Comparison of ENCODE assay signal across 7 cellular contexts in the genomic region with DNA sequence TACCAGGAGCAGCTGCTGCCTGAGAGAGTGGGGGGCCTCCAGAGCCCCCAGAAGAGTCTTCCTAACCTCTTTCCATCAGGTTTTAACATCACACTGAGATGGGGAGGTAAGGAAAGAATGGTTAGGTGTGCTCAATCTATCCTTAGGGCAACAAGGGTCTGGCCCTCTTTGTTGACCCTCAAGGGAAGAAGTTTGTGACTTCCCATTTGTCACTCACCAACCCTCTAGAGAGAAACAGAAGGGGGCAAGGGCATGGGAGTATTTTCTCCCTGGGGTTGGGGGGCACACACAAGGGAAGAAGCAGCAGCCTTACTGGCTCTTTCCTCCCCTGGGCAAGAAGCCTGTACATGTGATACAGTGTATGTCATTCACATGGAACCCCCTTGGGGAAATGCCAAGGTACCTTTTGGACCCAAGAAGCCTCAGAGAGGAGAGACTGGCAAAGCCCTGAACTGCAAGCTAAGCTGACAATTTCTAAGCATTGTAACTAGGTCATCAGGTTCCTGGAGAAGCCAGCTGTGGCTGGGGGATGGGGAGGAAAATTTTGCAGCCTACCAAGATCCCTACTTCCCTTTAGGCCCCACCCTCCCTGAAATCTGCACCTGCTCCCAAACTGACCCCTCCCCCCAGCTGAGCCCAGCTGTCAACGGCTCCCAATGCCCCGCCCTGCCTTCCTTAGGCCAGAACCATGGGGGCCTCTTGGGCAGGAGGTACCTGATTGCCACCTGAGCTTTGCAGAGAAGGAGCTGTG. TPM values are rescaled to one million over a fixed set of nuclear protein-coding genes. Genes with fewer than 3 reads are reported as not detected.
A peak's percentile ranks its signal among the peaks of the same experiment; 100 is the strongest.
DNase-seq lines count a peak whose midpoint lies in the region; ATAC-seq and TF ChIP-seq lines count a peak whose summit lies in the region.

No MANE protein-coding gene starts in this region.

- H3K27me3 ChIP-seq in gastroesophageal sphincter = no peaks in the 10 kb centered on the region

- H3K4me3 Mint-ChIP-seq in stimulated activated naive CD8-positive, alpha-beta T cell treated with anti-CD3 and anti-CD28 coated beads, Interleukin-15, Interleukin-2, amounts not matched to agents 100 ng/mL and 50 ng/mL, for 24 hours = no peak overlapping the region

- H3K36me3 Mint-ChIP-seq in stimulated activated naive CD8-positive, alpha-beta T cell treated with anti-CD3 and anti-CD28 coated beads, Interleukin-15, Interleukin-2, amounts not matched to agents 100 ng/mL and 50 ng/mL, for 24 hours (ENCODE audit: low read depth) = peaks cover 78% of the 10 kb centered on the region

- H3K9me3 Mint-ChIP-seq in stimulated activated naive CD8-positive, alpha-beta T cell treated with anti-CD3 and anti-CD28 coated beads, Interleukin-15, Interleukin-2, amounts not matched to agents 100 ng/mL and 50 ng/mL, for 24 hours = no peaks in the 10 kb centered on the region

- no peak overlapping the region for H3K4me3 ChIP-seq in gastroesophageal sphincter

- H3K9me3 ChIP-seq in gastroesophageal sphincter = no peaks in the 10 kb centered on the region

- H3K27me3 Mint-ChIP-seq in stimulated activated naive CD8-positive, alpha-beta T cell treated with anti-CD3 and anti-CD28 coated beads, Interleukin-15, Interleukin-2, amounts not matched to agents 100 ng/mL and 50 ng/mL, for 24 hours = no peaks in the 10 kb centered on the region

- H3K4me1 Mint-ChIP-seq in stimulated activated naive CD8-positive, alpha-beta T cell treated with anti-CD3 and anti-CD28 coated beads, Interleukin-15, Interleukin-2, amounts not matched to agents 100 ng/mL and 50 ng/mL, for 24 hours (ENCODE audit: low read depth) = peaks cover 82% of the 10 kb centered on the region

- no peak for ATAC-seq in gastroesophageal sphincter
- ATAC-seq in GM21723 (IDR thresholded peaks at IDR 0.05; ENCODE audit: unreplicated experiment) = no peak

- peak; percentile 64 for DNase-seq in NAMALWA (ENCODE audit: low spot score)
- peak; percentile 79 for DNase-seq in OCI-M1 (lab: John Stamatoyannopoulos, UW)
- DNase-seq in NOMO-1 treated with DMSO at 0.1 percent for 48 hours (lab: John Stamatoyannopoulos, UW; ENCODE audit: unreplicated experiment) = no peak
- DNase-seq in midbrain (lab: John Stamatoyannopoulos, UW) = no peak

- peaks cover 25 to 92% (median 40%) of the 10 kb centered on the region in 3 donors for H3K4me1 ChIP-seq in gastroesophageal sphincter

- no CpG with 5 or more reads among the region's 2 CpGs for WGBS in gastroesophageal sphincter (ENCODE audit: low coverage in 1 of 2), 2 donors

- peak overlapping the region; percentile 36 for H3K27ac Mint-ChIP-seq in stimulated activated naive CD8-positive, alpha-beta T cell treated with anti-CD3 and anti-CD28 coated beads, Interleukin-15, Interleukin-2, amounts not matched to agents 100 ng/mL and 50 ng/mL, for 24 hours

- no peak for TF ChIP-seq POLR2A in gastroesophageal sphincter (IDR thresholded peaks at IDR 0.05)

- peaks cover 0 to 40% of the 10 kb centered on the region in 2 donors for H3K36me3 ChIP-seq in gastroesophageal sphincter

- TF ChIP-seq EP300 in gastroesophageal sphincter (IDR thresholded peaks at IDR 0.05) = no peak

- peak overlapping the region in 3 of 4 donors; percentile 59 to 68 (median 66) for H3K27ac ChIP-seq in gastroesophageal sphincter

- no peak for TF ChIP-seq CTCF in gastroesophageal sphincter (IDR thresholded peaks at IDR 0.05)

RNA-seq across cellular contexts. Expression of a gene that starts 14.5 kb away (rescaled TPM):
- 100 to 1,000 TPM in 3 of 4 donors, 10 to 100 TPM in 1; 71.9 to 171 (median 135) TPM for total RNA-seq in gastroesophageal sphincter

RNA-seq across cellular contexts. Expression of a gene that starts 30.9 kb away (rescaled TPM):
- total RNA-seq in gastroesophageal sphincter = 1 to 10 TPM in 1 of 4 donors, under 1 TPM in 3; 0.13 to 1.4 (median 0.74) TPM

Comparison
In these comparisons a context has a peak if more than half of its experiments do, and no peak if none do; other contexts are left out.
1. DNase-seq: peak in NAMALWA (single experiment) and OCI-M1 (single experiment); none in NOMO-1 treated with DMSO at 0.1 percent for 48 hours (single experiment) and midbrain (single experiment).